In genomic region chr10:33334170-33334838, GRCh38 we compare ENCODE assay signal across 8 cellular contexts. TPM values are rescaled to one million over a fixed set of nuclear protein-coding genes. Genes with fewer than 3 reads are reported as not detected.
DNase-seq lines count a peak whose midpoint lies in the region; ATAC-seq and TF ChIP-seq lines count a peak whose summit lies in the region.

Gene NRP1, minus strand, starts transcription at chr10:33334667. Its CDS starts 285 bp downstream, at chr10:33334382.

- H3K4me3 ChIP-seq in SK-N-SH (ENCODE audit: low read depth in 2 of 2, low read length in 1 of 2): peak within 1 kb of the TSS; percentile 90 to 92
- peak within 1 kb of the TSS; percentile 63 for H3K4me3 ChIP-seq in lower leg skin (ENCODE audit: low read depth, poor library complexity, severe bottlenecking)

- H3F3A ChIP-seq in SK-N-SH (replicated peaks; ENCODE audit: insufficient read depth): peaks cover 20% of the 10 kb centered on the region

- peak within 1 kb of the TSS; percentile 90 for H3K4me2 ChIP-seq in SK-N-SH

- no peak for TF ChIP-seq POLR2A in lower leg skin (IDR thresholded peaks at IDR 0.05)

- no peaks in the 10 kb centered on the region for H3K9me2 ChIP-seq in SK-N-SH

- CTCF ChIA-PET in SK-N-SH (lab: Yijun Ruan, JAX): interaction anchor here (0.7 to 6.7 kb wide), 16 partner anchors 12 to 1303 kb away, joined by 3 to 102 read pairs (median 3); no protein-coding TSS in a partner anchor

- TF ChIP-seq RAD21 in SK-N-SH (IDR thresholded peaks at IDR 0.05; ENCODE audit: low read length): no peak

- DNase-seq in Ammon's horn (ENCODE audit: low spot score): peak; percentile 50
- DNase-seq in SK-N-SH: peak; percentile 65
- DNase-seq in dermis blood vessel endothelial cell: peak; percentile 69
- peak in 1 of 2 donors; percentile 38 for DNase-seq in lower leg skin (ENCODE audit: low spot score in 2 of 2)

- peak within 1 kb of the TSS; percentile 79 to 93 for H3K27ac ChIP-seq in SK-N-SH (ENCODE audit: low read depth in 2 of 2, low read length in 1 of 2)

- intact Hi-C loops in lower leg skin (cut with DNase I; ENCODE audit: low total_unique reads): loop anchor here (10.0 kb wide), 1 partner anchor 1300 kb away; no protein-coding TSS in a partner anchor

- H3K4me1 ChIP-seq in SK-N-SH (ENCODE audit: control insufficient read depth in 1 of 2, insufficient read depth in 2 of 2, low read depth in 1 of 2, low read length in 1 of 2): peaks cover 15 to 28% of the 10 kb centered on the region in 2 experiments

- no peaks in the 10 kb centered on the region; the same call in 1 of the 2 replicates for H4K20me1 ChIP-seq in SK-N-SH (ENCODE audit: insufficient read depth)

- peak within 1 kb of the TSS; percentile 94 for H3K9ac ChIP-seq in SK-N-SH

- H3K36me3 ChIP-seq in SK-N-SH (replicated peaks in 1 of 2; ENCODE audit: control insufficient read depth in 1 of 2, insufficient read depth in 2 of 2, low read length in 1 of 2): peaks cover 11 to 33% of the 10 kb centered on the region in 2 experiments

- H2AFZ ChIP-seq in SK-N-SH (ENCODE audit: low read depth): peak within 1 kb of the TSS; percentile 57; the same call in 1 of the 2 replicates

- H3K27me3 ChIP-seq in SK-N-SH (ENCODE audit: insufficient read depth): no peaks in the 10 kb centered on the region

- POLR2A ChIA-PET in SK-N-SH (lab: Yijun Ruan, JAX): no interaction called here

- TF ChIP-seq CTCF in SK-N-SH (IDR thresholded peaks at IDR 0.05): no peak
- no peak for TF ChIP-seq CTCF in lower leg skin (IDR thresholded peaks at IDR 0.05)
- TF ChIP-seq CTCF in subcutaneous adipose tissue (IDR thresholded peaks at IDR 0.05; ENCODE audit: low read depth): no peak

- H3K79me2 ChIP-seq in SK-N-SH (ENCODE audit: insufficient read depth): peaks cover 77% of the 10 kb centered on the region

- 1% methylated on average over 38 of the region's 48 CpGs for WGBS in SK-N-SH (ENCODE audit: low lambda C conversion rate)
- 0% methylated on average over 34 to 48 of the region's 48 CpGs for WGBS in lower leg skin, 2 donors

- ATAC-seq in GM19438 (IDR thresholded peaks at IDR 0.05; ENCODE audit: low read depth, unreplicated experiment): peak; percentile 43
- no peak for ATAC-seq in GM19023 (IDR thresholded peaks at IDR 0.05; ENCODE audit: unreplicated experiment)
- no peak for ATAC-seq in HG03108 (IDR thresholded peaks at IDR 0.05; ENCODE audit: unreplicated experiment)

- 0 out of 4 replicates have a peak, but pooled peaks of 1 of the 2 experiments have one; percentile 40 for TF ChIP-seq EP300 in SK-N-SH (IDR thresholded peaks at IDR 0.05; ENCODE audit: borderline replicate concordance in 1 of 2, low read depth in 1 of 2, low read length in 1 of 2)

- H3K9me3 ChIP-seq in SK-N-SH: no peaks in the 10 kb centered on the region

TF ChIP-seq in SK-N-SH, 30 proteins besides CTCF, POLR2A, EP300 and RAD21:
- peak; percentile 78; the same call in 1 of the 2 replicates for TF ChIP-seq MXI1 (IDR thresholded peaks at IDR 0.05; ENCODE audit: low read depth, low read length)
- TF ChIP-seq FOXM1 (IDR thresholded peaks at IDR 0.05; ENCODE audit: low read depth): no peak
- no peak for TF ChIP-seq RFX5 (IDR thresholded peaks at IDR 0.05; ENCODE audit: low read length)
- peak; percentile 20; the same call in 1 of the 2 replicates for TF ChIP-seq SIN3A (IDR thresholded peaks at IDR 0.05; ENCODE audit: borderline replicate concordance, low read depth, low read length)
- no peak; the same call in 1 of the 2 replicates for TF ChIP-seq TAF1 (IDR thresholded peaks at IDR 0.05; ENCODE audit: borderline replicate concordance, low read depth, low read length)

RNA-seq across cellular contexts. Expression of gene NRP1, which starts in this region (rescaled TPM):
- 129 and 149 TPM in 2 replicates for polyA plus RNA-seq in SK-N-SH (2012; rRNA removed)
- 125 and 142 TPM in 2 replicates for polyA plus RNA-seq in SK-N-SH (2012; cell fraction: cytosol; rRNA removed)
- polyA plus RNA-seq in SK-N-SH (2012; cell fraction: nucleus; rRNA removed): 100 and 136 TPM in 2 replicates
- total RNA-seq in dermis blood vessel endothelial cell (178 and 209 TPM in 2 replicates), lower leg skin (10 to 100 TPM in 3 of 4 donors, 1 to 10 TPM in 1; 8.2 to 24.6 (median 18.7) TPM), subcutaneous adipose tissue (100 to 1,000 TPM in 3 of 4 donors, 10 to 100 TPM in 1; 91.8 to 175 (median 142) TPM)
